9 cellular contexts compared by ENCODE assay signal in the genomic region with DNA sequence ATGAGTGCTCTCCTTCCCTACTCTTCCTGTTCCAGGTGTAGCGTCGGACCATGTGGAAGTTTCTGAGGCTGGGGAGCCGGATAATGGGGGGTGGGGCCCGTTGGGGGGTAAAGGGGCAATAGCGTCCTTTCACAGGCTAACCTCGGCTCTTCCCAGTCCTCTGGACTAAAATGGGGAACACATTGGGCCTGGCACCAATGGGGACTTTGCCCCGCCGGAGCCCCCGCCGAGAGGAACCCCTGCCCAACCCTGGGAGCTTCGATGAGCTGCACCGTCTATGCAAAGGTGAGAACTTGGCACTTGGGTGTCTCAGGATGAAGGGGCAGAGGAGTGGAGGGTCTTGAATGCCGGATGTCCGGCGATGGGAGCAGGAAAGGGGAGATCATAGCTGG. TPM values are rescaled to one million over a fixed set of nuclear protein-coding genes. Genes with fewer than 3 reads are reported as not detected.
A peak's percentile ranks its signal among the peaks of the same experiment; 100 is the strongest.
DNase-seq lines count a peak whose midpoint lies in the region; ATAC-seq and TF ChIP-seq lines count a peak whose summit lies in the region.
"Had no signal": no experiment of that assay in that cellular context is flagged by ENCODE, and none has a peak within 500 bp of the region (broad histone marks: within the 10 kb centered on the region; RNA-seq: fewer than 3 reads in every experiment).

No MANE protein-coding gene starts in this region.

- no peaks in the 10 kb centered on the region for H3K27me3 ChIP-seq in cardiac muscle cell
- no peaks in the 10 kb centered on the region for H3K27me3 ChIP-seq in upper lobe of left lung

- peak overlapping the region; percentile 86 for H3K4me3 ChIP-seq in cardiac muscle cell
- peak overlapping the region; percentile 87 for H3K4me3 ChIP-seq in astrocyte of the spinal cord (ENCODE audit: low read depth, low read length)
- H3K4me3 ChIP-seq in lower leg skin (ENCODE audit: low read depth, poor library complexity, severe bottlenecking) = peak overlapping the region; percentile 40
- peak overlapping the region; percentile 60 to 75 (median 68) for H3K4me3 ChIP-seq in upper lobe of left lung

- peaks cover 8% of the 10 kb centered on the region for H3K4me1 ChIP-seq in cardiac muscle cell (ENCODE audit: low read depth)
- peaks cover 13 to 29% (median 26%) of the 10 kb centered on the region in 4 donors for H3K4me1 ChIP-seq in upper lobe of left lung

- TF ChIP-seq CTCF in cardiac muscle cell (IDR thresholded peaks at IDR 0.05; ENCODE audit: low read depth, low read length) (no peak), astrocyte of the spinal cord (IDR thresholded peaks at IDR 0.05; ENCODE audit: low read depth, low read length) (no peak), lower leg skin (IDR thresholded peaks at IDR 0.05) (no peak), upper lobe of left lung (IDR thresholded peaks at IDR 0.05) (no peak)

- WGBS in lower leg skin, 2 donors = 5 to 7% methylated on average over 15 of the region's 15 CpGs
- 6 to 11% methylated on average over 11 to 15 of the region's 15 CpGs for WGBS in upper lobe of left lung, 2 donors

- ATAC-seq in Right ventricle myocardium inferior = no peak
- no peak for ATAC-seq in upper lobe of left lung (ENCODE audit: low FRiP score in 2 of 2)

- H3K36me3 ChIP-seq in cardiac muscle cell (no peaks in the 10 kb centered on the region), upper lobe of left lung (peaks cover 4 to 31% (median 24%) of the 10 kb centered on the region in 4 donors)

- H3K9me3 ChIP-seq in cardiac muscle cell (ENCODE audit: low read depth) (no peaks in the 10 kb centered on the region), upper lobe of left lung (no peaks in the 10 kb centered on the region)

- no peak for TF ChIP-seq EP300 in upper lobe of left lung (IDR thresholded peaks at IDR 0.05)

- H3K27ac ChIP-seq in cardiac muscle cell (no peak overlapping the region), upper lobe of left lung (peak overlapping the region in 3 of 4 donors; percentile 43 to 80 (median 80))

- DNase-seq in cardiac muscle cell (ENCODE audit: low read depth in 1 of 2, low spot score in 1 of 2) = no peak
- no peak for DNase-seq in Right ventricle myocardium inferior (ENCODE audit: missing footprints)
- DNase-seq in astrocyte of the spinal cord (ENCODE audit: low read depth, low spot score) = no peak
- DNase-seq in lower leg skin (ENCODE audit: low spot score in 2 of 2) = no peak
- DNase-seq in upper lobe of left lung = peak in 1 of 2 donors; percentile 70
- no peak for DNase-seq in UCSD-AML1 (lab: John Stamatoyannopoulos, UW; ENCODE audit: unreplicated experiment)
- no peak for DNase-seq in NCI-H446 (lab: John Stamatoyannopoulos, UW)
- DNase-seq in SHP77 treated with DMSO at 0.1 percent for 48 hours (lab: John Stamatoyannopoulos, UW) = no peak

- in situ Hi-C loops in astrocyte of the spinal cord (cut with HindIII; ENCODE audit: low sequenced_read_pairs) = no loop called here

- TF ChIP-seq POLR2A in lower leg skin (IDR thresholded peaks at IDR 0.05) (no peak), upper lobe of left lung (IDR thresholded peaks at IDR 0.05) (no peak)

- intact Hi-C loops in Right ventricle myocardium inferior (cut with DNase I) = loop anchor here (2.0 to 5.0 kb wide), 3 partner anchors 88 to 156 kb away; a partner anchor contains a TSS
- intact Hi-C loops in lower leg skin (cut with DNase I; ENCODE audit: low total_unique reads) = loop anchor here (5.0 to 10.0 kb wide), 2 partner anchors 66 to 158 kb away; no protein-coding TSS in a partner anchor

RNA-seq across cellular contexts. Expression of a gene that starts 0.5 kb away (rescaled TPM):
- total RNA-seq in cardiac muscle cell (12.5 and 21.6 TPM in 2 replicates), Right ventricle myocardium inferior (39.1 TPM), lower leg skin (10 to 100 TPM in 1 of 4 donors, 1 to 10 TPM in 3; 3.8 to 11.9 (median 7.7) TPM), upper lobe of left lung (10 to 100 TPM in 3 of 6 donors, 1 to 10 TPM in 3; 3.1 to 14.4 (median 9.9) TPM)
- polyA plus RNA-seq in cardiac muscle cell = 12.6 and 13.6 TPM in 2 replicates

RNA-seq across cellular contexts. Expression of a gene that starts 2.9 kb away (rescaled TPM):
- total RNA-seq in cardiac muscle cell (1.0 TPM in 1 of 2 replicates, not detected in the other), Right ventricle myocardium inferior (not detected), lower leg skin (not detected), upper lobe of left lung (1 to 10 TPM in 2 of 6 donors, not detected in 4; 2.5 to 3.7 TPM)
- polyA plus RNA-seq in cardiac muscle cell = 3.1 TPM in 1 of 2 replicates, not detected in the other
- total RNA-seq: glomerular endothelial cell had no signal

RNA-seq across cellular contexts. Expression of a gene that starts 11.2 kb away (rescaled TPM):
- total RNA-seq in cardiac muscle cell (not detected in 2 replicates), Right ventricle myocardium inferior (38.3 TPM), lower leg skin (10 to 100 TPM in 2 of 4 donors, 1 to 10 TPM in 2; 5.0 to 31.9 (median 17.9) TPM), upper lobe of left lung (100 to 1,000 TPM in 5 of 6 donors, 10 to 100 TPM in 1; 75.4 to 233 (median 176) TPM)
- 0.50 TPM in 1 of 2 replicates, not detected in the other for polyA plus RNA-seq in cardiac muscle cell
- total RNA-seq: glomerular endothelial cell had no signal

RNA-seq across cellular contexts. Expression of a gene that starts 11.7 kb away (rescaled TPM):
- total RNA-seq in cardiac muscle cell (0.33 TPM in 1 of 2 replicates, not detected in the other), Right ventricle myocardium inferior (not detected), lower leg skin (1 to 10 TPM in 1 of 4 donors, not detected in 3; 2.1 TPM), upper lobe of left lung (not detected)
- polyA plus RNA-seq in cardiac muscle cell = not detected in 2 replicates
- total RNA-seq: glomerular endothelial cell had no signal

RNA-seq across cellular contexts. Expression of a gene that starts 24.1 kb away (rescaled TPM):
- total RNA-seq in cardiac muscle cell = 183 and 204 TPM in 2 replicates
- polyA plus RNA-seq in cardiac muscle cell = 346 and 367 TPM in 2 replicates
- 334 TPM for total RNA-seq in Right ventricle myocardium inferior
- total RNA-seq in lower leg skin = 100 to 1,000 TPM in 3 of 4 donors, 10 to 100 TPM in 1; 88.7 to 127 (median 106) TPM
- 100 to 1,000 TPM in 2 of 6 donors, 10 to 100 TPM in 4; 65.7 to 194 (median 84.4) TPM for total RNA-seq in upper lobe of left lung
